10 cellular contexts compared by ENCODE assay signal in the genomic region with DNA sequence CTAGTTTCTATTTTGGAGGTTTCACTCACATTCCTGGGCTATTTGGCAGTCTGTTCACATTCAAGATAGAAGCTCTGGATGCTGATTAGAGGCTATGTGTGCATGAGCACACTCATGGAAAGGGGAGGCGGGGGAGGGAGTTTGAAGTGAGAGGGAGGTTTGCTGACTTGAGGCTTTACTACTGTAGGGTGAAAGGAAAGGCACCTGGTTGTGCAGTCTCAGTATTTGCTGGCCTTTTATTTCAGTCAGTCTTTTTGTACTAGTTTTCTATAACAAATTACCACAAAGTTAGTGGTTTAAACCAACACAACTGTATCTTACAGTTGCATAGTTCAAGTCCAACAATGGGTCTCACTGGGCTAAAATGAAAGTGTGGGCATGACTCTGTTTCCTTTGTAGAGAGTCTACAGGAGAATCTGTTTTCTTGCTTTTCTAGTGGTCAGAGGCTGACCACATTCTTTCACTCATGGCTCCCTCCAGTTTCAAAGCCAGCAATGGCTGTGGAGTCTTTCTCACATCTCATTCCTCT.
DNase-seq lines count a peak whose midpoint lies in the region; ATAC-seq and TF ChIP-seq lines count a peak whose summit lies in the region.
"Had no signal": no experiment of that assay in that cellular context is flagged by ENCODE, and none has a peak within 500 bp of the region (broad histone marks: within the 10 kb centered on the region; RNA-seq: fewer than 3 reads in every experiment).

No MANE protein-coding gene starts in this region.

- peak; percentile 86 for ATAC-seq in GM18519 (IDR thresholded peaks at IDR 0.05; ENCODE audit: low FRiP score, unreplicated experiment)
- ATAC-seq in GM21526 (IDR thresholded peaks at IDR 0.05; ENCODE audit: low FRiP score, unreplicated experiment), result peak; percentile 83
- peak; percentile 86 for ATAC-seq in HG03159 (IDR thresholded peaks at IDR 0.05; ENCODE audit: unreplicated experiment)
- ATAC-seq: natural killer cell had no signal

- in situ Hi-C loops in brain microvascular endothelial cell (cut with HindIII; ENCODE audit: low pct_ligation_motif_present, low sequenced_read_pairs), result no loop called here

- H3K4me3 ChIP-seq in brain microvascular endothelial cell (ENCODE audit: low read depth, low read length), result no peak overlapping the region

- no peak overlapping the region for H3K27ac ChIP-seq in brain microvascular endothelial cell
- H3K27ac ChIP-seq: HL-60 had no signal

- H3K36me3 ChIP-seq in brain microvascular endothelial cell (replicated peaks), result no peaks in the 10 kb centered on the region

- DNase-seq in brain microvascular endothelial cell (peak; percentile 31), DMS153 treated with DMSO at 0.1 percent for 48 hours (lab: John Stamatoyannopoulos, UW; ENCODE audit: unreplicated experiment) (no peak), NCI-H1436 treated with DMSO at 0.1 percent for 48 hours (lab: John Stamatoyannopoulos, UW) (no peak), HCEC 1CT (no peak)
- DNase-seq in activated T-cell treated with anti-CD3 and anti-CD28 coated beads, Interleukin-2, amount 50 U/mL, for 1 hour, result no peak
- DNase-seq: natural killer cell had no signal

- TF ChIP-seq CTCF in brain microvascular endothelial cell (IDR thresholded peaks at IDR 0.05; ENCODE audit: low read depth, low read length, missing control alignments), result no peak

- H3K27me3 ChIP-seq in brain microvascular endothelial cell (replicated peaks), result no peaks in the 10 kb centered on the region
